Comparison of ENCODE assay signal across 1 cellular context in genomic region chr19:4793278-4793677, GRCh38.
TF ChIP-seq lines count a peak whose summit lies in the region.

No MANE protein-coding gene starts in this region.

TF ChIP-seq in HepG2, 621 proteins besides CTCF, POLR2A, EP300 and RAD21:
- TF ChIP-seq ARID4A (CRISPR knock-in tag; IDR thresholded peaks at IDR 0.05; ENCODE audit: borderline replicate concordance) (0 out of 2 replicates have a peak, but pooled peaks have one; percentile 20), ZBTB33 (CRISPR knock-in tag; IDR thresholded peaks at IDR 0.05) (peak; percentile 64; the same call in 1 of the 2 replicates), AGO2 (optimal IDR thresholded peaks at IDR 0.05; ENCODE audit: low read depth, low read length) (peak; percentile 26)
